Comparison of ENCODE assay signal across 9 cellular contexts in genomic region chr1:6208723-6209660, GRCh38. TPM values are rescaled to one million over a fixed set of nuclear protein-coding genes. Genes with fewer than 3 reads are reported as not detected.
DNase-seq lines count a peak whose midpoint lies in the region; ATAC-seq, FAIRE-seq and TF ChIP-seq lines count a peak whose summit lies in the region.
"Had no signal": no experiment of that assay in that cellular context is flagged by ENCODE, and none has a peak within 500 bp of the region (broad histone marks: within the 10 kb centered on the region; RNA-seq: fewer than 3 reads in every experiment).

No MANE protein-coding gene starts in this region.

- H3K36me3 ChIP-seq in ES-I3 (ENCODE audit: insufficient read depth, low read length), result no peaks in the 10 kb centered on the region
- H3K36me3 ChIP-seq in adipocyte (ENCODE audit: control insufficient read depth, insufficient read depth, low read length, severe bottlenecking), result no peaks in the 10 kb centered on the region
- no peaks in the 10 kb centered on the region for H3K36me3 ChIP-seq in iPS DF 6.9 (ENCODE audit: control insufficient read depth, insufficient read depth, low read length)
- H3K36me3 ChIP-seq in small intestine (ENCODE audit: control insufficient read depth in 2 of 2, insufficient read depth in 2 of 2, low read length in 2 of 2), result no peaks in the 10 kb centered on the region

- peaks cover 10% of the 10 kb centered on the region; the same call in 1 of the 2 replicates for H3K4me1 ChIP-seq in ES-I3 (ENCODE audit: insufficient read depth, low read length)
- peaks cover 10% of the 10 kb centered on the region for H3K4me1 ChIP-seq in adipocyte (ENCODE audit: control insufficient read depth, insufficient read depth, low read length)
- peaks cover 12% of the 10 kb centered on the region for H3K4me1 ChIP-seq in iPS DF 6.9 (ENCODE audit: control insufficient read depth, insufficient read depth, low read length)
- H3K4me1 ChIP-seq in small intestine (ENCODE audit: control insufficient read depth in 2 of 2, insufficient read depth in 1 of 2, low read depth in 1 of 2, low read length in 1 of 2), result peaks cover 0 to 2% of the 10 kb centered on the region in 2 donors

- H3K27ac ChIP-seq in iPS DF 6.9 (ENCODE audit: low read length) (no peak overlapping the region), small intestine (ENCODE audit: low read depth in 1 of 2, low read length in 1 of 2) (no peak overlapping the region)

- FAIRE-seq in small intestine (lab: Jason Lieb, UNC), result no peak

- peak; percentile 15 for TF ChIP-seq CTCF in NB4 (IDR thresholded peaks at IDR 0.05; ENCODE audit: low read depth, low read length)

- H3K9me3 ChIP-seq in ES-I3 (ENCODE audit: control insufficient read depth, insufficient read depth, low read length) (no peaks in the 10 kb centered on the region), adipocyte (ENCODE audit: control insufficient read depth, low read length) (no peaks in the 10 kb centered on the region), iPS DF 6.9 (ENCODE audit: control insufficient read depth, insufficient read depth, low read length) (no peaks in the 10 kb centered on the region), small intestine (ENCODE audit: control insufficient read depth, low read depth) (no peaks in the 10 kb centered on the region)

- peak overlapping the region; percentile 36 for H3K9ac ChIP-seq in ES-I3 (ENCODE audit: low read depth, low read length)
- H3K9ac ChIP-seq in adipocyte (ENCODE audit: low read length), result peak overlapping the region; percentile 52

- ATAC-seq in GM19395 (IDR thresholded peaks at IDR 0.05; ENCODE audit: unreplicated experiment) (no peak), left lobe of liver (no peak)

- TF ChIP-seq POLR2A in NB4 (IDR thresholded peaks at IDR 0.05; ENCODE audit: extremely low read depth, insufficient read length), result no peak

- H3K27me3 ChIP-seq in adipocyte (replicated peaks; ENCODE audit: control insufficient read depth, insufficient read depth, low read length), result no peaks in the 10 kb centered on the region
- H3K27me3 ChIP-seq in iPS DF 6.9 (ENCODE audit: control insufficient read depth, insufficient read depth, low read length), result peaks cover 7% of the 10 kb centered on the region; the same call in 1 of the 2 replicates
- H3K27me3 ChIP-seq in small intestine (ENCODE audit: control insufficient read depth in 2 of 2, insufficient read depth in 2 of 2, low read length in 2 of 2), result no peaks in the 10 kb centered on the region

- peak; percentile 66 for DNase-seq in NB4 (ENCODE audit: low read depth)
- DNase-seq in adipocyte (ENCODE audit: low read depth), result peak; percentile 74
- DNase-seq in iPS DF 6.9 (ENCODE audit: low read depth, low spot score), result no peak
- peak; percentile 48 for DNase-seq in small intestine
- DNase-seq in left lobe of liver (ENCODE audit: low spot score), result no peak
- no peak for DNase-seq in glomerular visceral epithelial cell (ENCODE audit: extremely low spot score)

- no CpG with 5 or more reads among the region's 99 CpGs for WGBS in iPS DF 6.9 (ENCODE audit: insufficient coverage, insufficient read length)
- 3 to 6% (median 3%) methylated on average over 92 to 99 of the region's 99 CpGs for WGBS in small intestine, 3 donors

- H3K4me3 ChIP-seq in NB4 (ENCODE audit: low read depth, low read length) (peak overlapping the region; percentile 12), adipocyte (ENCODE audit: low read length) (peak overlapping the region; percentile 67), iPS DF 6.9 (ENCODE audit: low read length) (peak overlapping the region; percentile 22; the same call in 1 of the 2 replicates), small intestine (ENCODE audit: low read depth in 1 of 2, low read length in 2 of 2) (peak overlapping the region in 1 of 2 donors; percentile 39)

RNA-seq across cellular contexts. Expression of gene RNF207, which starts 3.1 kb away (rescaled TPM):
- 10 to 100 TPM in 1 of 3 donors, 1 to 10 TPM in 2; 5.1 to 29.5 (median 5.7) TPM for polyA plus RNA-seq in small intestine
- 17.7 TPM for total RNA-seq in left lobe of liver

RNA-seq across cellular contexts. Expression of gene RPL22, which starts 9.6 kb away (rescaled TPM):
- 100 to 1,000 TPM; 207 to 434 (median 284) TPM for polyA plus RNA-seq in small intestine
- 109 TPM for total RNA-seq in left lobe of liver

RNA-seq across cellular contexts. Expression of gene ICMT, which starts 26.8 kb away (rescaled TPM):
- polyA plus RNA-seq in small intestine, result 10 to 100 TPM; 16.5 to 37.0 (median 25.7) TPM
- total RNA-seq in left lobe of liver, result 25.9 TPM

RNA-seq across cellular contexts. Expression of gene CHD5, which starts 28.9 kb away (rescaled TPM):
- 1 to 10 TPM in 1 of 3 donors, under 1 TPM in 1, not detected in 1; 0.67 to 1.8 TPM for polyA plus RNA-seq in small intestine
- 0.08 TPM for total RNA-seq in left lobe of liver

RNA-seq across cellular contexts. Expression of gene HES3, which starts 35.0 kb away (rescaled TPM):
- not detected for polyA plus RNA-seq in small intestine
- total RNA-seq in left lobe of liver, result not detected
- total RNA-seq: M059J had no signal

Comparison
In these comparisons a context has a peak if more than half of its experiments do, and no peak if none do; other contexts are left out.
1. DNase-seq: peak in NB4 (single experiment), adipocyte (single experiment) and small intestine (single experiment); none in iPS DF 6.9 (single experiment), left lobe of liver (single experiment) and glomerular visceral epithelial cell (single experiment).